ENCODE assay signal across 24 cellular contexts in the genomic region with DNA sequence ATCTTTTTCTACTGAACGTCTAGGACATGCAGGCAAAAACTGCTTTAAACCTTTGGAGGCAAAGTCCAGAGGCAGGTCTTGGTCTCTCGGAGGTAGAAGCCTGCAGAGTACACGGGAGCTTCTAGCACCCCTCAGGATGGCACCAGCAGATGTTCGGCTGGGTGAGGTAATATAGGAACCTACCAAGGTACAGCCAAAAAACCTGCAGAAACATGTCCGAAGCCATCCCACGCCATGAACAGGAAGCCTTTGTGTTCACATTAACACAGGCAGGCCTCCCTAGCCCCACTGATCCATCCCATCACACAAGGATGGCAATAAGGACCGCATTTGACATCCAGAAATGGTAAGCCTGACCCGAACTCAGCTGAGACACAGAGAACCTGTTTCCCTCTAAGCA.
DNase-seq lines count a peak whose midpoint lies in the region; ATAC-seq, FAIRE-seq and TF ChIP-seq lines count a peak whose summit lies in the region.
"Had no signal": no experiment of that assay in that cellular context is flagged by ENCODE, and none has a peak within 500 bp of the region (broad histone marks: within the 10 kb centered on the region; RNA-seq: fewer than 3 reads in every experiment).

No MANE protein-coding gene starts in this region.

- POLR2A ChIA-PET in HepG2 (lab: Yijun Ruan, JAX), result no interaction called here

- H3K4me1 ChIP-seq in RWPE2 (ENCODE audit: insufficient read depth, poor library complexity, severe bottlenecking) (peaks cover 16% of the 10 kb centered on the region), hepatocyte (ENCODE audit: insufficient read depth) (peaks cover 19% of the 10 kb centered on the region), HepG2 (ENCODE audit: insufficient read depth, low read length) (peaks cover 17% of the 10 kb centered on the region), SJCRH30 (peaks cover 28% of the 10 kb centered on the region)

- CTCF ChIA-PET in HepG2 (lab: Yijun Ruan, JAX; ENCODE audit: low intra/inter-chr PET ratio, low total read pairs), result no interaction called here

- H3K4me2 ChIP-seq in hepatocyte (no peak overlapping the region), HepG2 (ENCODE audit: low read depth, low read length) (no peak overlapping the region)
- H3K4me2 ChIP-seq: GM23338, PC-9 had no signal

- no peaks in the 10 kb centered on the region for H3K9me2 ChIP-seq in hepatocyte (replicated peaks; ENCODE audit: insufficient read depth)

- H3K36me3 ChIP-seq in RWPE2 (ENCODE audit: low read depth), result no peaks in the 10 kb centered on the region
- H3K36me3 ChIP-seq in hepatocyte (replicated peaks; ENCODE audit: insufficient read depth, low read depth), result no peaks in the 10 kb centered on the region
- no peaks in the 10 kb centered on the region for H3K36me3 ChIP-seq in HepG2 (replicated peaks in 1 of 2; ENCODE audit: control insufficient read depth in 1 of 2, insufficient read depth in 2 of 2, low read length in 2 of 2)
- H3K36me3 ChIP-seq in SJCRH30, result no peaks in the 10 kb centered on the region

- H3K27me3 ChIP-seq in RWPE2 (ENCODE audit: insufficient read depth, poor library complexity, severe bottlenecking), result no peaks in the 10 kb centered on the region
- H3K27me3 ChIP-seq in hepatocyte, result no peaks in the 10 kb centered on the region
- peaks cover 6 to 55% of the 10 kb centered on the region in 2 experiments for H3K27me3 ChIP-seq in HepG2 (ENCODE audit: control insufficient read depth in 1 of 2, insufficient read depth in 2 of 2, low read length in 2 of 2)
- no peaks in the 10 kb centered on the region for H3K27me3 ChIP-seq in SJCRH30

- H3K9ac ChIP-seq in HepG2 (ENCODE audit: insufficient read depth, low read depth, low read length), result no peak overlapping the region

- intact Hi-C loops in HepG2 (cut with micrococcal nuclease; ENCODE audit: unreplicated experiment), result no loop called here

- H3K4me3 ChIP-seq in RWPE2 (ENCODE audit: severe bottlenecking) (no peak overlapping the region), epithelial cell of esophagus (ENCODE audit: low read length) (no peak overlapping the region), hepatocyte (no peak overlapping the region), foreskin fibroblast (ENCODE audit: low read depth in 1 of 2, low read length in 2 of 2) (no peak overlapping the region), HepG2 (replicated peaks in 1 of 3; ENCODE audit: insufficient read depth in 1 of 3, low read depth in 2 of 3, low read length in 3 of 3) (no peak overlapping the region), SJCRH30 (no peak overlapping the region)
- H3K4me3 ChIP-seq: GM12878, GM23338, PC-9 had no signal

- TF ChIP-seq EP300 in HepG2 (IDR thresholded peaks at IDR 0.05; ENCODE audit: low read depth in 2 of 2, low read length in 2 of 2) (no peak), HepG2 (CRISPR knock-in tag; IDR thresholded peaks at IDR 0.05; ENCODE audit: borderline replicate concordance) (no peak)

- TF ChIP-seq RAD21 in HepG2 (CRISPR knock-in tag; IDR thresholded peaks at IDR 0.05), result no peak

- TF ChIP-seq POLR2A in HepG2 (IDR thresholded peaks at IDR 0.05; ENCODE audit: insufficient read depth in 1 of 2, low read depth in 2 of 2, low read length in 2 of 2), result no peak

- DNase-seq in RWPE2 (ENCODE audit: low spot score), result no peak
- peak; percentile 81 for DNase-seq in epithelial cell of esophagus (ENCODE audit: low read depth)
- no peak for DNase-seq in hepatocyte (ENCODE audit: low spot score)
- no peak for DNase-seq in foreskin fibroblast
- no peak for DNase-seq in HepG2 (ENCODE audit: low spot score)
- no peak for DNase-seq in NCI-H1417 (lab: John Stamatoyannopoulos, UW)
- DNase-seq in SJCRH30, result no peak
- DNase-seq: Caco-2; CD4-positive, alpha-beta memory T cell; DMS 273 treated with DMSO at 0.1 percent for 48 hours; DND-41; HCEC 1CT; IMR-90; NCI-H1417 treated with DMSO at 0.1 percent for 48 hours; NCI-H187; NCI-H2227 treated with DMSO at 0.1 percent for 48 hours; NCI-H510A; NCI-H748 treated with DMSO at 0.1 percent for 48 hours; PC-9; RPMI8226; T-cell had no signal

- no peak overlapping the region for H2AFZ ChIP-seq in hepatocyte
- no peak overlapping the region for H2AFZ ChIP-seq in HepG2 (ENCODE audit: low read length)
- H2AFZ ChIP-seq: GM23338, PC-9 had no signal

- WGBS in hepatocyte (ENCODE audit: low lambda C conversion rate, missing lambda C conversion rate), result 94% methylated on average over 8 of the region's 8 CpGs
- WGBS in HepG2 (ENCODE audit: low lambda C conversion rate), result 47% methylated on average over 8 of the region's 8 CpGs

- H3K27ac ChIP-seq in RWPE2 (ENCODE audit: poor library complexity, severe bottlenecking) (no peak overlapping the region), hepatocyte (peak overlapping the region; percentile 31), HepG2 (ENCODE audit: extremely low read length, insufficient read depth, low read length) (no peak overlapping the region), SJCRH30 (no peak overlapping the region)
- H3K27ac ChIP-seq: PC-9 had no signal

- BruUV-seq in HepG2 (replicated peaks; lab: Mats Ljungman, UMichigan), result no TSS peak

- TF ChIP-seq CTCF in RWPE2 (IDR thresholded peaks at IDR 0.05; ENCODE audit: poor library complexity, severe bottlenecking), result no peak
- TF ChIP-seq CTCF in epithelial cell of esophagus (IDR thresholded peaks at IDR 0.05; ENCODE audit: insufficient read depth, low read depth, low read length, missing control alignments), result no peak
- no peak for TF ChIP-seq CTCF in hepatocyte (IDR thresholded peaks at IDR 0.05; ENCODE audit: poor library complexity)
- TF ChIP-seq CTCF in foreskin fibroblast (IDR thresholded peaks at IDR 0.05; ENCODE audit: low read depth, low read length), result no peak
- no peak for TF ChIP-seq CTCF in HepG2 (CRISPR knock-in tag; IDR thresholded peaks at IDR 0.05)

- H3K79me2 ChIP-seq in hepatocyte (no peaks in the 10 kb centered on the region), HepG2 (ENCODE audit: insufficient read depth, low read length) (no peaks in the 10 kb centered on the region)

- in situ Hi-C loops in HepG2 (cut with HindIII; ENCODE audit: extremely low pct_ligation_motif_present, low pct_unique_long_range_greater_than_20kb), result no loop called here

- H4K20me1 ChIP-seq in hepatocyte (ENCODE audit: insufficient read depth, poor library complexity, severe bottlenecking) (no peaks in the 10 kb centered on the region), HepG2 (ENCODE audit: insufficient read depth, low read length) (no peaks in the 10 kb centered on the region)

- H3K9me3 ChIP-seq in RWPE2 (ENCODE audit: severe bottlenecking), result no peaks in the 10 kb centered on the region
- H3K9me3 ChIP-seq in hepatocyte (ENCODE audit: low read depth), result no peaks in the 10 kb centered on the region
- no peaks in the 10 kb centered on the region for H3K9me3 ChIP-seq in HepG2 (ENCODE audit: low read length)
- no peaks in the 10 kb centered on the region for H3K9me3 ChIP-seq in SJCRH30 (replicated peaks)
- H3K9me3 ChIP-seq: Caco-2 had no signal

- no peak for FAIRE-seq in HepG2 (lab: Jason Lieb, UNC)
- FAIRE-seq: GM12878, HTR-8/SVneo had no signal

- ATAC-seq in RWPE2 (ENCODE audit: low read depth), result peak; percentile 17; the same call in 1 of the 3 replicates
- no peak for ATAC-seq in HepG2
- ATAC-seq: GM12878, GM23338, T-cell had no signal

TF ChIP-seq in HepG2, 621 proteins besides CTCF, POLR2A, EP300 and RAD21:
- TF ChIP-seq REPIN1 (CRISPR knock-in tag; IDR thresholded peaks at IDR 0.05; ENCODE audit: borderline replicate concordance, low read depth), result no peak
